Comparison of ENCODE assay signal across 8 cellular contexts in genomic region chr17:68205251-68205807, GRCh38. TPM values are rescaled to one million over a fixed set of nuclear protein-coding genes. Genes with fewer than 3 reads are reported as not detected.
DNase-seq lines count a peak whose midpoint lies in the region; TF ChIP-seq lines count a peak whose summit lies in the region.

No MANE protein-coding gene starts in this region.

- H3K9me3 ChIP-seq in mucosa of rectum (ENCODE audit: control insufficient read depth in 2 of 2, low read length in 2 of 2): no peaks in the 10 kb centered on the region

- CTCF ChIA-PET in Calu3 (lab: Charles Lee): interaction anchor here (0.6 to 2.1 kb wide), 6 partner anchors 9 to 252 kb away, joined by 3 to 6 read pairs (median 3); partner anchors contain the start of genes AMZ2 and WIPI1

- peaks cover 0 to 6% of the 10 kb centered on the region in 2 donors for H3K36me3 ChIP-seq in mucosa of rectum (ENCODE audit: control insufficient read depth in 2 of 2, insufficient read depth in 2 of 2, low read length in 2 of 2)

- H3K27me3 Mint-ChIP-seq in Calu3 (ENCODE audit: unreplicated experiment): peaks cover 13% of the 10 kb centered on the region

- H3K36me3 Mint-ChIP-seq in Calu3 (ENCODE audit: insufficient read depth, unreplicated experiment): peaks cover 20% of the 10 kb centered on the region

- no TSS peak for BruUV-seq in Calu3 (replicated peaks; lab: Mats Ljungman, UMichigan)

- H3K4me1 Mint-ChIP-seq in Calu3 (ENCODE audit: low read depth, unreplicated experiment): no peaks in the 10 kb centered on the region

- H3K4me1 ChIP-seq in mucosa of rectum (ENCODE audit: control insufficient read depth in 2 of 2, insufficient read depth in 2 of 2, low read length in 2 of 2): peaks cover 7 to 9% of the 10 kb centered on the region in 2 donors

- H3K9me3 Mint-ChIP-seq in Calu3 (ENCODE audit: low read depth, unreplicated experiment): no peaks in the 10 kb centered on the region

- intact Hi-C loops in Calu3 (cut with micrococcal nuclease; ENCODE audit: unreplicated experiment): no loop called here

- H3K4me3 Mint-ChIP-seq in Calu3 (ENCODE audit: low read depth, unreplicated experiment): peak overlapping the region; percentile 62

- H3K9ac ChIP-seq in mucosa of rectum (ENCODE audit: low read depth in 1 of 2, low read length in 2 of 2): peak overlapping the region; percentile 41 to 60

- no peak overlapping the region for H3K27ac Mint-ChIP-seq in Calu3 (ENCODE audit: unreplicated experiment)

- DNase-seq in Calu3: peak; percentile 92
- peak; percentile 96 for DNase-seq in GM20000 (ENCODE audit: low spot score)
- peak; percentile 64 for DNase-seq in HS-5 (ENCODE audit: low read depth)
- peak; percentile 80 for DNase-seq in NOMO-1 treated with DMSO at 0.1 percent for 48 hours (lab: John Stamatoyannopoulos, UW; ENCODE audit: unreplicated experiment)
- peak; percentile 96 for DNase-seq in activated CD8-positive, alpha-beta memory T cell treated with anti-CD3 and anti-CD28 coated beads, Interleukin-2, amount 50 U/mL, for 48 hours
- peak; percentile 22 for DNase-seq in epithelial cell of prostate (ENCODE audit: low read depth, low spot score)
- peak; percentile 95 for DNase-seq in stimulated activated CD8-positive, alpha-beta memory T cell treated with anti-CD3 and anti-CD28 coated beads, Interleukin-4, amount 100 ng/mL, for 48 hours

- TF ChIP-seq CTCF in Calu3 (IDR thresholded peaks at IDR 0.05; ENCODE audit: unreplicated experiment) (peak; percentile 92), GM20000 (IDR thresholded peaks at IDR 0.05; ENCODE audit: extremely low read depth, missing control alignments) (peak; percentile 82)

- peaks cover 4 to 6% of the 10 kb centered on the region in 2 donors for H3K27me3 ChIP-seq in mucosa of rectum (ENCODE audit: control insufficient read depth in 2 of 2, insufficient read depth in 2 of 2, low read length in 2 of 2)

- H3K4me3 ChIP-seq in mucosa of rectum (ENCODE audit: low read length in 2 of 2): peak overlapping the region; percentile 71 to 73

- H3K27ac ChIP-seq in epithelial cell of prostate: no peak overlapping the region
- peak overlapping the region; percentile 70 to 86 for H3K27ac ChIP-seq in mucosa of rectum (ENCODE audit: low read depth in 2 of 2, low read length in 2 of 2)

RNA-seq across cellular contexts. Expression of gene AMZ2, which starts 42.5 kb away (rescaled TPM):
- total RNA-seq in Calu3 (2022): 59.5 and 62.2 TPM in 2 replicates

Comparison
In these comparisons a context has a peak if more than half of its experiments do, and no peak if none do; other contexts are left out.
1. DNase-seq: peak in every context shown above with its lines; median percentile 96 in GM20000; 96 in activated CD8-positive, alpha-beta memory T cell treated with anti-CD3 and anti-CD28 coated beads, Interleukin-2, amount 50 U/mL, for 48 hours; 95 in stimulated activated CD8-positive, alpha-beta memory T cell treated with anti-CD3 and anti-CD28 coated beads, Interleukin-4, amount 100 ng/mL, for 48 hours; 92 in Calu3; 80 in NOMO-1 treated with DMSO at 0.1 percent for 48 hours; 64 in HS-5; 22 in epithelial cell of prostate.